Comparison of ENCODE assay signal across 1 cellular context in genomic region chr19:50820549-50821247, GRCh38.
TF ChIP-seq lines count a peak whose summit lies in the region.

No MANE protein-coding gene starts in this region.

TF ChIP-seq in K562, 482 proteins besides CTCF, POLR2A, EP300 and RAD21 (continued from another document and continues in another):
- TF ChIP-seq BCLAF1 (IDR thresholded peaks at IDR 0.05; ENCODE audit: borderline replicate concordance in 1 of 2, control insufficient read depth in 1 of 2, low read depth in 2 of 2, low read length in 1 of 2) = peak in 1 of 2 experiments; percentile 52; a peak in 1 of 4 replicates
- no peak for TF ChIP-seq E2F5 (CRISPR knock-in tag; IDR thresholded peaks at IDR 0.05)
- TF ChIP-seq FOXM1 (IDR thresholded peaks at IDR 0.05; ENCODE audit: low read depth) = no peak
- no peak for TF ChIP-seq FOXM1 (CRISPR knock-in tag; IDR thresholded peaks at IDR 0.05; ENCODE audit: low read depth)
- peak; percentile 91; the same call in 1 of the 2 replicates for TF ChIP-seq ZBTB26 (CRISPR knock-in tag; IDR thresholded peaks at IDR 0.05)
- peak; percentile 51; the same call in 1 of the 2 replicates for TF ChIP-seq TFAP4 (CRISPR knock-in tag; IDR thresholded peaks at IDR 0.05; ENCODE audit: borderline replicate concordance)
- TF ChIP-seq DNMT1 (IDR thresholded peaks at IDR 0.05) = 0 out of 2 replicates have a peak, but pooled peaks have one; percentile 84
- TF ChIP-seq RB1 (IDR thresholded peaks at IDR 0.05; ENCODE audit: low read depth) = peak; percentile 57; the same call in 1 of the 2 replicates
- no peak for TF ChIP-seq MAFF (IDR thresholded peaks at IDR 0.05; ENCODE audit: low read length)
- TF ChIP-seq E2F4 (CRISPR knock-in tag; IDR thresholded peaks at IDR 0.05; ENCODE audit: low read depth) = no peak
- TF ChIP-seq RCOR1 (IDR thresholded peaks at IDR 0.05; ENCODE audit: borderline replicate concordance in 1 of 2, low read depth in 2 of 2, low read length in 2 of 2) = peak in 1 of 2 experiments; percentile 16; a peak in 1 of 4 replicates
- 0 out of 2 replicates have a peak, but pooled peaks have one; percentile 30 for TF ChIP-seq SUPT5H (IDR thresholded peaks at IDR 0.05)
- TF ChIP-seq SRSF9 (IDR thresholded peaks at IDR 0.05; ENCODE audit: borderline replicate concordance, low read depth, low read length) = no peak
- no peak for TF ChIP-seq SIRT6 (IDR thresholded peaks at IDR 0.05; ENCODE audit: low read depth, low read length)
- no peak for TF ChIP-seq ARID2 (IDR thresholded peaks at IDR 0.05)
- TF ChIP-seq FOXA3 (CRISPR knock-in tag; conservative IDR thresholded peaks at IDR 0.05 in 1 of 2, IDR thresholded peaks at IDR 0.05 in 1 of 2) = 0 out of 4 replicates have a peak, but pooled peaks of 1 of the 2 experiments have one; percentile 8
- TF ChIP-seq KLF10 (CRISPR knock-in tag; IDR thresholded peaks at IDR 0.05) = no peak
- no peak for TF ChIP-seq ZBTB12 (CRISPR knock-in tag; IDR thresholded peaks at IDR 0.05)
- TF ChIP-seq ZEB2 (IDR thresholded peaks at IDR 0.05) = 0 out of 2 replicates have a peak, but pooled peaks have one; percentile 25
- no peak for TF ChIP-seq CBX3 (IDR thresholded peaks at IDR 0.05; ENCODE audit: borderline replicate concordance in 1 of 2, low read length in 2 of 2)
- peak; percentile 86; the same call in 1 of the 2 replicates for TF ChIP-seq HLTF (IDR thresholded peaks at IDR 0.05)
- no peak for TF ChIP-seq ZNF561 (CRISPR knock-in tag; conservative IDR thresholded peaks at IDR 0.05)
- TF ChIP-seq ZNF121 (CRISPR knock-in tag; conservative IDR thresholded peaks at IDR 0.05) = no peak
- TF ChIP-seq NR1H2 (CRISPR knock-in tag; IDR thresholded peaks at IDR 0.05) = no peak
- 0 out of 2 replicates have a peak, but pooled peaks have one; percentile 33 for TF ChIP-seq NFATC3 (IDR thresholded peaks at IDR 0.05)
- TF ChIP-seq ARNT (IDR thresholded peaks at IDR 0.05) = 0 out of 4 replicates have a peak, but pooled peaks of 1 of the 2 experiments have one; percentile 45
- no peak for TF ChIP-seq ZNF511 (CRISPR knock-in tag; IDR thresholded peaks at IDR 0.05)
- no peak for TF ChIP-seq NFE2 (IDR thresholded peaks at IDR 0.05; ENCODE audit: low read depth)
- no peak for TF ChIP-seq CHD2 (IDR thresholded peaks at IDR 0.05; ENCODE audit: low read depth, low read length)
- no peak for TF ChIP-seq ZNF316 (IDR thresholded peaks at IDR 0.05)
- TF ChIP-seq RNF2 (IDR thresholded peaks at IDR 0.05) = no peak
- 0 out of 2 replicates have a peak, but pooled peaks have one; percentile 61 for TF ChIP-seq NFRKB (IDR thresholded peaks at IDR 0.05; ENCODE audit: low read depth)
- TF ChIP-seq VEZF1 (CRISPR knock-in tag; IDR thresholded peaks at IDR 0.05) = peak; percentile 88
- TF ChIP-seq MLLT1 (IDR thresholded peaks at IDR 0.05) = peak; percentile 84 to 89; a peak in 2 of 4 replicates
- TF ChIP-seq E4F1 (CRISPR knock-in tag; IDR thresholded peaks at IDR 0.05; ENCODE audit: borderline replicate concordance) = no peak
- 0 out of 4 replicates have a peak, but pooled peaks of 1 of the 2 experiments have one; percentile 13 for TF ChIP-seq FOXK2 (conservative IDR thresholded peaks at IDR 0.05 in 1 of 2, IDR thresholded peaks at IDR 0.05 in 1 of 2; ENCODE audit: low read depth in 2 of 2)
- TF ChIP-seq ZNF764 (CRISPR knock-in tag; IDR thresholded peaks at IDR 0.05; ENCODE audit: low read depth) = no peak
- peak; percentile 63 for TF ChIP-seq POLR2G (IDR thresholded peaks at IDR 0.05; ENCODE audit: low read depth, low read length)
- no peak for TF ChIP-seq ZNF57 (CRISPR knock-in tag; IDR thresholded peaks at IDR 0.05)
- no peak for TF ChIP-seq MLX (CRISPR knock-in tag; conservative IDR thresholded peaks at IDR 0.05)
- TF ChIP-seq CREB5 (CRISPR knock-in tag; IDR thresholded peaks at IDR 0.05) = no peak
- no peak for TF ChIP-seq SMAD2 (IDR thresholded peaks at IDR 0.05; ENCODE audit: low read depth, low read length)
- no peak for TF ChIP-seq NR0B1 (IDR thresholded peaks at IDR 0.05; ENCODE audit: partially characterized antibody)
